ENCODE assay signal across 1 cellular context in the genomic region with DNA sequence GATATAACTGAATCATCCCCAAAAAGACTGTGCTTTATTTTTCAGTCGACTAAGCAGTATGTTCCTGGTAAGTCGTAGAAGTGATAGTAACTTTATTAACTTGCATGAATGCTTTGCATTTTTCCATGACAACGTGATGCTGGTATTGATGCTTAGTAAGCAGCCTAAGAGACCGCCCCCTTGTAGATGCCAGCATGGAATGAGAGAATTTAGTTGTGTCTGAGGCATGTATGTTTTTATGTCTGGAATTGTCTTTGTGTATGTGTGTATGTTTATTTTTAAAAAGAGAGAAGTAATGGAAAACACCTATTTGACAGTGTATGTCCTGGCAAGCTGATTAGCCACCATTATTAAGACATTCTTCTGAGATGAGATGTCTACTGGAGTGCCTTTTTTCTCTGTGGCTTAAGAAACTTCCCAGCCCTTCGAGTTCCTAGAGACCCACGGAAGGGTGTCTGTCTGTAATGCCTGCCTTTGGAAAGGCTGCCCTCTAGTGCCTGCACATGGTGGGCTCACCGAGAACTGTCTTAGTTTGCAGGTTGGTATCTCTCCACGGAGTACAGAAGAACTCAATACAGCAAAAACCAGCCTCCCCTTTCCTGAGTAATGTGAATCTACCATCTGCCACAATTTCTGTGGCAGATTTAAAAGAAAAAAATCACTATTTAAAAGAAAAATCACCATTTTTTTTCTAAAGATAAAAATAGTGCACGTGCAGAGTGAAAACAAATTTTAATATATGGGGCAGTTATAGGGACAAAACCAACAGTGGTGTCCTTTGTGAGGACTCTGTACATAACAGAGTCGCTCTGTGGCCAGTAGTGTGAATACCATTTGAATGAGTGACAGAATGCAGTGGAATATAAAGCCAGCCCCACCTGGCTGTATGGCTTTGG.
TF ChIP-seq lines count a peak whose summit lies in the region.

No MANE protein-coding gene starts in this region.

TF ChIP-seq in SK-N-SH, 30 proteins besides CTCF, POLR2A, EP300 and RAD21 (continued from another document):
- TF ChIP-seq, protein P1, sequence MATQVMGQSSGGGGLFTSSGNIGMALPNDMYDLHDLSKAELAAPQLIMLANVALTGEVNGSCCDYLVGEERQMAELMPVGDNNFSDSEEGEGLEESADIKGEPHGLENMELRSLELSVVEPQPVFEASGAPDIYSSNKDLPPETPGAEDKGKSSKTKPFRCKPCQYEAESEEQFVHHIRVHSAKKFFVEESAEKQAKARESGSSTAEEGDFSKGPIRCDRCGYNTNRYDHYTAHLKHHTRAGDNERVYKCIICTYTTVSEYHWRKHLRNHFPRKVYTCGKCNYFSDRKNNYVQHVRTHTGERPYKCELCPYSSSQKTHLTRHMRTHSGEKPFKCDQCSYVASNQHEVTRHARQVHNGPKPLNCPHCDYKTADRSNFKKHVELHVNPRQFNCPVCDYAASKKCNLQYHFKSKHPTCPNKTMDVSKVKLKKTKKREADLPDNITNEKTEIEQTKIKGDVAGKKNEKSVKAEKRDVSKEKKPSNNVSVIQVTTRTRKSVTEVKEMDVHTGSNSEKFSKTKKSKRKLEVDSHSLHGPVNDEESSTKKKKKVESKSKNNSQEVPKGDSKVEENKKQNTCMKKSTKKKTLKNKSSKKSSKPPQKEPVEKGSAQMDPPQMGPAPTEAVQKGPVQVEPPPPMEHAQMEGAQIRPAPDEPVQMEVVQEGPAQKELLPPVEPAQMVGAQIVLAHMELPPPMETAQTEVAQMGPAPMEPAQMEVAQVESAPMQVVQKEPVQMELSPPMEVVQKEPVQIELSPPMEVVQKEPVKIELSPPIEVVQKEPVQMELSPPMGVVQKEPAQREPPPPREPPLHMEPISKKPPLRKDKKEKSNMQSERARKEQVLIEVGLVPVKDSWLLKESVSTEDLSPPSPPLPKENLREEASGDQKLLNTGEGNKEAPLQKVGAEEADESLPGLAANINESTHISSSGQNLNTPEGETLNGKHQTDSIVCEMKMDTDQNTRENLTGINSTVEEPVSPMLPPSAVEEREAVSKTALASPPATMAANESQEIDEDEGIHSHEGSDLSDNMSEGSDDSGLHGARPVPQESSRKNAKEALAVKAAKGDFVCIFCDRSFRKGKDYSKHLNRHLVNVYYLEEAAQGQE (IDR thresholded peaks at IDR 0.05; ENCODE audit: low read depth, low read length) = no peak
- TF ChIP-seq SMC3 (IDR thresholded peaks at IDR 0.05; ENCODE audit: low read depth, low read length) (peak; percentile 94), TCF12 (IDR thresholded peaks at IDR 0.05) (no peak)
